ENCODE assay signal across 9 cellular contexts in the genomic region with DNA sequence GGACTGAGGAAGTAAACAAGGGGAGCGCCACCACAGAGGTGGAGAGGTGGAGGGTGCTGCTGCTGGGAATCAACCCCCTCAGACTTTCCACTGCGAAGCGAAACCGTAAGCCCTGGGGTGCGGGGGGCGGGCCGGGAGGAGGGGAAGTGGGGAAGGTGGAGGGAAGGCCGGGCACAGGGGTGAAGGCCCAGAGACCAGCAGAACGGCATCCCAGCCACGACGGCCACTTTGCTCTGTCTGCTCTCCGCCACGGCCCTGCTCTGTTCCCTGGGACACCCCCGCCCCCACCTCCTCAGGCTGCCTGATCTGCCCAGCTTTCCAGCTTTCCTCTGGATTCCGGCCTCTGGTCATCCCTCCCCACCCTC. TPM values are rescaled to one million over a fixed set of nuclear protein-coding genes. Genes with fewer than 3 reads are reported as not detected.
DNase-seq lines count a peak whose midpoint lies in the region; ATAC-seq lines count a peak whose summit lies in the region.
"Had no signal": no experiment of that assay in that cellular context is flagged by ENCODE, and none has a peak within 500 bp of the region (broad histone marks: within the 10 kb centered on the region; RNA-seq: fewer than 3 reads in every experiment).

A gene (plus strand): TSS at position 190 of the 365 bp plus-strand sequence. CDS start 333 bp downstream, outside the sequence.

- peak within 1 kb of the TSS; percentile 57 for H3K27ac Mint-ChIP-seq in T-helper 17 cell
- H3K27ac Mint-ChIP-seq in dendritic cell treated with granulocyte-macrophage colony-stimulating factor and Interleukin-4, amounts not matched to agents 40 ng/mL and 50 ng/mL, for 4 days = peak within 1 kb of the TSS; percentile 88

- H3K4me3 Mint-ChIP-seq in T-helper 17 cell = peak within 1 kb of the TSS; percentile 92
- H3K4me3 Mint-ChIP-seq in dendritic cell treated with granulocyte-macrophage colony-stimulating factor and Interleukin-4, amounts not matched to agents 40 ng/mL and 50 ng/mL, for 4 days = peak within 1 kb of the TSS; percentile 52

- ATAC-seq in T-helper 17 cell (no peak), sciatic nerve (peak; percentile 34), HG03457 (IDR thresholded peaks at IDR 0.05; ENCODE audit: unreplicated experiment) (no peak)

- DNase-seq in AG08396 (ENCODE audit: low spot score) = peak; percentile 26
- DNase-seq in T-helper 17 cell = no peak
- DNase-seq in sciatic nerve (ENCODE audit: low spot score) = no peak
- DNase-seq in NCI-H2196 treated with DMSO at 0.1 percent for 48 hours (lab: John Stamatoyannopoulos, UW; ENCODE audit: unreplicated experiment) = no peak
- DNase-seq in GF-D8 (lab: John Stamatoyannopoulos, UW) = no peak
- no peak for DNase-seq in cerebellar nuclear complex (lab: John Stamatoyannopoulos, UW)
- DNase-seq: left cardiac atrium had no signal

- H3K4me1 Mint-ChIP-seq in T-helper 17 cell = peaks cover 34% of the 10 kb centered on the region
- peaks cover 77% of the 10 kb centered on the region for H3K4me1 Mint-ChIP-seq in dendritic cell treated with granulocyte-macrophage colony-stimulating factor and Interleukin-4, amounts not matched to agents 40 ng/mL and 50 ng/mL, for 4 days (ENCODE audit: low read depth)

- no peaks in the 10 kb centered on the region for H3K9me3 Mint-ChIP-seq in dendritic cell treated with granulocyte-macrophage colony-stimulating factor and Interleukin-4, amounts not matched to agents 40 ng/mL and 50 ng/mL, for 4 days

- intact Hi-C loops in dendritic cell treated with granulocyte-macrophage colony-stimulating factor and Interleukin-4, amounts not matched to agents 40 ng/mL and 50 ng/mL, for 4 days (cut with micrococcal nuclease) = no loop called here
- intact Hi-C loops in sciatic nerve (cut with DNase I) = no loop called here

- H3K36me3 Mint-ChIP-seq in T-helper 17 cell (ENCODE audit: low read depth) = peaks cover 12% of the 10 kb centered on the region
- H3K36me3 Mint-ChIP-seq in dendritic cell treated with granulocyte-macrophage colony-stimulating factor and Interleukin-4, amounts not matched to agents 40 ng/mL and 50 ng/mL, for 4 days (ENCODE audit: low read depth) = peaks cover 28% of the 10 kb centered on the region

- H3K9me3 ChIP-seq in T-helper 17 cell (ENCODE audit: control insufficient read depth, low read length, poor library complexity, severe bottlenecking) = no peaks in the 10 kb centered on the region

- peaks cover 55% of the 10 kb centered on the region for H3K27me3 Mint-ChIP-seq in T-helper 17 cell
- H3K27me3 Mint-ChIP-seq in dendritic cell treated with granulocyte-macrophage colony-stimulating factor and Interleukin-4, amounts not matched to agents 40 ng/mL and 50 ng/mL, for 4 days = peaks cover 83% of the 10 kb centered on the region

RNA-seq across cellular contexts. Expression of the gene that starts here (rescaled TPM):
- 1 to 10 TPM; 3.8 to 4.6 TPM for total RNA-seq in T-helper 17 cell
- total RNA-seq in sciatic nerve = 3.4 TPM
